21 cellular contexts compared by ENCODE assay signal in the genomic region with DNA sequence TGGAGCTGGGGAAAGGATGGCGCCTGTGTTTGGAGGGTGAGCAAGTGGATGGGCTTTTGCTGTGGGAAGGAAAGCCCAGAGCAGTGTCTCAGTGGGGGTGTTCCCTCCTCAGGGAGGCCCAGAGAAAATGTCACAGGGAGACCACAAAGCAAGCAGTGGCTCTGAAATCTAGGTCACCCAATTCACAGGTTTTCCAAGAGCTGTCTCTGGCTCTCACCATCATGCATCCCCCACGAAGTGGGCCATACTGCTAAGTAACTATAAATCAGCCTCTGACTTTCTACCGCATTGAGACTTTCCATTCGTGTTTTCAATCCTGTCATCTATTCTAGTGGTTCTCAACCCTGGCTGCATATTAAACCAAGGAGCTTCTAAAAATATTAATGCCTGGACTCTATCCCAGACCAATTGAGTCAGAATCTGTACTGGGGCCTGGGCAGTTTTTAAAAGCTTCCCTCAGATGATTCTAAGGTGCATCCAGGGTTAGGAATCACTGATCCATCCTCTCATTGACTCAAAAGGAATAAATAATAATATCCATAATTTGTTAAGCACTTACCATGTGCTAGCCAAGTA. TPM values are rescaled to one million over a fixed set of nuclear protein-coding genes. Genes with fewer than 3 reads are reported as not detected.
A peak's percentile ranks its signal among the peaks of the same experiment; 100 is the strongest.
DNase-seq lines count a peak whose midpoint lies in the region; ATAC-seq lines count a peak whose summit lies in the region.
"Had no signal": no experiment of that assay in that cellular context is flagged by ENCODE, and none has a peak within 500 bp of the region (broad histone marks: within the 10 kb centered on the region; RNA-seq: fewer than 3 reads in every experiment).

No MANE protein-coding gene starts in this region.

- H3K27ac Mint-ChIP-seq in T-helper 17 cell: no peak overlapping the region
- peak overlapping the region; percentile 81 for H3K27ac Mint-ChIP-seq in stimulated activated effector memory CD8-positive, alpha-beta T cell treated with anti-CD3 and anti-CD28 coated beads, Interleukin-12 subunit alpha, Interleukin-12 subunit beta, amount 100 ng/mL, for 72 hours
- H3K27ac Mint-ChIP-seq: activated naive CD4-positive, alpha-beta T cell treated with anti-CD3 and anti-CD28 coated beads, Interleukin-2, amount 50 U/mL, for 72 hours; IgD-negative memory B cell; T-helper 2 cell treated with Interferon-gamma antibody and Interleukin-4, amounts not matched to agents 5 μg/mL and 100 μg/mL, for 36 hours had no signal

- ATAC-seq in T-helper 17 cell: peak; percentile 55
- peak; percentile 92 for ATAC-seq in stimulated activated effector memory CD8-positive, alpha-beta T cell treated with anti-CD3 and anti-CD28 coated beads, Interleukin-12 subunit alpha, Interleukin-12 subunit beta, amount 100 ng/mL, for 72 hours
- ATAC-seq: activated naive CD4-positive, alpha-beta T cell treated with anti-CD3 and anti-CD28 coated beads, Interleukin-2, amount 50 U/mL, for 72 hours; SK-N-SH treated with all-trans-retinoic acid at 6 μM for 48 hours had no signal

- H3K27me3 Mint-ChIP-seq in T-helper 17 cell: no peaks in the 10 kb centered on the region
- H3K27me3 Mint-ChIP-seq: central memory CD8-positive, alpha-beta T cell; IgD-negative memory B cell; progenitor cell of endocrine pancreas had no signal

- no peaks in the 10 kb centered on the region for H3K9me3 Mint-ChIP-seq in stimulated activated effector memory CD8-positive, alpha-beta T cell treated with anti-CD3 and anti-CD28 coated beads, Interleukin-12 subunit alpha, Interleukin-12 subunit beta, amount 100 ng/mL, for 72 hours
- H3K9me3 Mint-ChIP-seq: activated naive CD4-positive, alpha-beta T cell treated with anti-CD3 and anti-CD28 coated beads, Interleukin-2, amount 50 U/mL, for 72 hours; central memory CD8-positive, alpha-beta T cell; IgD-negative memory B cell; T-helper 2 cell treated with Interferon-gamma antibody and Interleukin-4, amounts not matched to agents 5 μg/mL and 100 μg/mL, for 36 hours had no signal

- DNase-seq in EH (ENCODE audit: low read depth) (peak; percentile 27), T-helper 17 cell (no peak), medulla oblongata (ENCODE audit: extremely low spot score) (peak; percentile 57), NCI-H446 (lab: John Stamatoyannopoulos, UW) (no peak), NCI-H446 treated with DMSO at 0.1 percent for 48 hours (lab: John Stamatoyannopoulos, UW) (no peak)
- no peak for DNase-seq in stimulated activated effector memory CD8-positive, alpha-beta T cell treated with anti-CD3 and anti-CD28 coated beads, Interleukin-12 subunit alpha, Interleukin-12 subunit beta, amount 100 ng/mL, for 72 hours (ENCODE audit: low spot score in 2 of 2)
- no peak for DNase-seq in NK-92 treated with Interleukin-12 subunit alpha and Interleukin-12 subunit beta, amount 100 ng/mL, for 24 hours (lab: John Stamatoyannopoulos, UW)
- DNase-seq: activated CD4-positive, alpha-beta T cell treated with anti-CD3 and anti-CD28 coated beads for 48 hours; dorsolateral prefrontal cortex; midbrain; NCI-H1105; NCI-H2029 treated with DMSO at 0.1 percent for 48 hours; NCI-H226; NCI-H774; testis had no signal

- peaks cover 5% of the 10 kb centered on the region for H3K4me1 Mint-ChIP-seq in T-helper 17 cell
- peaks cover 46% of the 10 kb centered on the region for H3K4me1 Mint-ChIP-seq in stimulated activated effector memory CD8-positive, alpha-beta T cell treated with anti-CD3 and anti-CD28 coated beads, Interleukin-12 subunit alpha, Interleukin-12 subunit beta, amount 100 ng/mL, for 72 hours
- H3K4me1 Mint-ChIP-seq: central memory CD8-positive, alpha-beta T cell had no signal

- H3K9me3 ChIP-seq in T-helper 17 cell (ENCODE audit: control insufficient read depth, low read length, poor library complexity, severe bottlenecking): no peaks in the 10 kb centered on the region
- H3K9me3 ChIP-seq: testis had no signal

- no peak overlapping the region for H3K4me3 Mint-ChIP-seq in T-helper 17 cell
- peak overlapping the region; percentile 27 for H3K4me3 Mint-ChIP-seq in stimulated activated effector memory CD8-positive, alpha-beta T cell treated with anti-CD3 and anti-CD28 coated beads, Interleukin-12 subunit alpha, Interleukin-12 subunit beta, amount 100 ng/mL, for 72 hours
- H3K4me3 Mint-ChIP-seq: central memory CD8-positive, alpha-beta T cell; T-helper 2 cell treated with Interferon-gamma antibody and Interleukin-4, amounts not matched to agents 5 μg/mL and 100 μg/mL, for 36 hours had no signal

- H3K36me3 Mint-ChIP-seq in T-helper 17 cell (ENCODE audit: low read depth): peaks cover 2% of the 10 kb centered on the region
- H3K36me3 Mint-ChIP-seq in stimulated activated effector memory CD8-positive, alpha-beta T cell treated with anti-CD3 and anti-CD28 coated beads, Interleukin-12 subunit alpha, Interleukin-12 subunit beta, amount 100 ng/mL, for 72 hours: no peaks in the 10 kb centered on the region
- H3K36me3 Mint-ChIP-seq: activated naive CD4-positive, alpha-beta T cell treated with anti-CD3 and anti-CD28 coated beads, Interleukin-2, amount 50 U/mL, for 72 hours had no signal

RNA-seq across cellular contexts. Expression of a gene that starts 2.0 kb away (rescaled TPM):
- 1 to 10 TPM; 4.3 to 8.5 TPM for total RNA-seq in T-helper 17 cell

RNA-seq across cellular contexts. Expression of a gene that starts 37.2 kb away (rescaled TPM):
- total RNA-seq in T-helper 17 cell: 1 to 10 TPM; 2.0 to 3.0 TPM

Comparison
In these comparisons a context has a peak if more than half of its experiments do, and no peak if none do; other contexts are left out.
1. DNase-seq: peak in EH (single experiment) and medulla oblongata (single experiment); none in T-helper 17 cell (0 of 3), stimulated activated effector memory CD8-positive, alpha-beta T cell treated with anti-CD3 and anti-CD28 coated beads, Interleukin-12 subunit alpha, Interleukin-12 subunit beta, amount 100 ng/mL, for 72 hours (0 of 2), NCI-H446 (0 of 2), NK-92 treated with Interleukin-12 subunit alpha and Interleukin-12 subunit beta, amount 100 ng/mL, for 24 hours (single experiment) and NCI-H446 treated with DMSO at 0.1 percent for 48 hours (single experiment).